ENCODE assay signal across 1 cellular context in genomic region chr4:174427562-174428140, GRCh38.
TF ChIP-seq lines count a peak whose summit lies in the region.

No MANE protein-coding gene starts in this region.

TF ChIP-seq in HepG2, 621 proteins besides CTCF, POLR2A, EP300 and RAD21 (continued from another document):
- TF ChIP-seq GMEB2 (CRISPR knock-in tag; IDR thresholded peaks at IDR 0.05; ENCODE audit: low read depth) = no peak
